In the genomic region with DNA sequence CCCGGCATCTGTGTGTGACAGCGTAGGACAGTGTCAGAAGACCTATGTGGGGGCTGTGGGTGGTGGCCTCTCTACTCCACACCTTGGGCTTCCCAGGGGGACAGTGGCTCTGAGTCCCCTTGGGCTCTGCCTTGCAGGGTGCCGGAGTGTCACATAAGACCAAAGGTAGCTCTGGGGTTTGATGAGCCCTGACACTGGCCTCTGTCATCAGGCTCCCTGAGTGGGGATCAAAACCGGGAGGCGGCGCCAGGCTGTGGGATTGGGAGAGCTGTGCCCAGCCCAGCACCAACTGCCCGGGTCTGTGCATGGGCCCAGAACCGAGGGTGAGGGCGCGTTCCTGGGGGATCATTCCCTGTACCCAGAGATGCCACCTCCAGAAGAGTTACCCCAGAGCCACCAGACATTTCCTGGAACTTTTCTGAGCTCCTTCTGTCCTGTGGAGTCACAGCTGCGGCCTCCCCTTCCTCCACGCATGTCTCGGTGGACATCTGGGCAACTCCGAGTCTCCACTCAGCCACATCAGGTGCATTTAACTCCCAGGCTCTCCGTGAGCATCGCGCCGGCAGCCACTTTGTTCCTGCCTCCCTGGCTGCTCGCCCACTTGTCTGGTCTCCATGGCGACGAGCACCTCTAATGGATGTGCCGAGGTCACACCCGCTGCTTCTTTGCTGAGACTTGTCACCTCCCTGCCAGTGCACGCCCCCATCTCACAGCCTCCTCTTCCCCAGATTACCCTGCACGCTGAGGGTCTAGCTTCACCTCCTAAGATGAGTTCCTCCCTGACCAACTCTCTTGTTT, we compare ENCODE assay signal across 8 cellular contexts.
DNase-seq lines count a peak whose midpoint lies in the region; ATAC-seq lines count a peak whose summit lies in the region.

No MANE protein-coding gene starts in this region.

- intact Hi-C loops in posterior cingulate gyrus (cut with DNase I) = no loop called here
- intact Hi-C loops in left colon (cut with DNase I, micrococcal nuclease) = no loop called here

- no peaks in the 10 kb centered on the region for H3K36me3 Mint-ChIP-seq in T-helper 2 cell treated with Interferon-gamma antibody and Interleukin-4, amounts not matched to agents 5 μg/mL and 100 μg/mL, for 36 hours (ENCODE audit: low read depth)

- no peak for DNase-seq in T-helper 2 cell treated with Interferon-gamma antibody and Interleukin-4, amounts not matched to agents 5 μg/mL and 100 μg/mL, for 36 hours (ENCODE audit: low spot score)
- no peak for DNase-seq in T-helper 2 cell
- peak; percentile 58 for DNase-seq in NCI-H1694 (lab: John Stamatoyannopoulos, UW)
- peak; percentile 83 for DNase-seq in SK-N-DZ (ENCODE audit: low spot score)
- DNase-seq in posterior cingulate gyrus = peak in 8 of 10 donors; percentile 33 to 94 (median 70)
- no peak for DNase-seq in kidney glomerular epithelial cell (lab: John Stamatoyannopoulos, UW)
- no peak for DNase-seq in left colon

- peaks cover 32% of the 10 kb centered on the region for H3K4me1 Mint-ChIP-seq in T-helper 2 cell treated with Interferon-gamma antibody and Interleukin-4, amounts not matched to agents 5 μg/mL and 100 μg/mL, for 36 hours (ENCODE audit: low read depth)

- ATAC-seq in HG03457 (IDR thresholded peaks at IDR 0.05; ENCODE audit: unreplicated experiment) = no peak
- no peak for ATAC-seq in left colon

- no peaks in the 10 kb centered on the region for H3K9me3 Mint-ChIP-seq in T-helper 2 cell treated with Interferon-gamma antibody and Interleukin-4, amounts not matched to agents 5 μg/mL and 100 μg/mL, for 36 hours

- H3K4me3 Mint-ChIP-seq in T-helper 2 cell treated with Interferon-gamma antibody and Interleukin-4, amounts not matched to agents 5 μg/mL and 100 μg/mL, for 36 hours = no peak overlapping the region

- H3K27ac Mint-ChIP-seq in T-helper 2 cell treated with Interferon-gamma antibody and Interleukin-4, amounts not matched to agents 5 μg/mL and 100 μg/mL, for 36 hours = peak overlapping the region; percentile 63

- peaks cover 15% of the 10 kb centered on the region for H3K27me3 Mint-ChIP-seq in T-helper 2 cell treated with Interferon-gamma antibody and Interleukin-4, amounts not matched to agents 5 μg/mL and 100 μg/mL, for 36 hours (ENCODE audit: low read depth)

Comparison
In these comparisons a context has a peak if more than half of its experiments do, and no peak if none do; other contexts are left out.
1. DNase-seq: peak in NCI-H1694 (single experiment), SK-N-DZ (single experiment) and posterior cingulate gyrus (8 of 10); none in T-helper 2 cell treated with Interferon-gamma antibody and Interleukin-4, amounts not matched to agents 5 μg/mL and 100 μg/mL, for 36 hours (single experiment), T-helper 2 cell (0 of 5), kidney glomerular epithelial cell (single experiment) and left colon (0 of 2).